In the genomic region with DNA sequence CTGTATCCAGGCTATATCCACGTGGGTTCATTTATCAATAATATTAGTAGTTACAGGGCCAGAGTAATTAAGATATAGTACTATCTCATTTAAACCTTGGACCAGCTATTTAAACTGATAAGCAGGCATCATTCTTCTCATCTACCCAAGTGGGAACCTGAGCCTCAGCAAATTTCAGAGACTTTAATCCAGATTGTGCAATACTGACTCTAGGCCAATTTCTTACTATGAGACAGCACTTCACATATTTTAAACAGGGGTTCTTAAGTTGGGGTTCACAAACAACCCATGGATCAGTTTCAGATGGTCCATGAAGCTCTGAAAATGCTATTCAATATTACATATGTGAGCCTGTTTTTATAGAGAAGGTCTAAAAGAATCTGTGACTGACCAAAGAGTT, we compare ENCODE assay signal across 33 cellular contexts.
"Had no signal": no experiment of that assay in that cellular context is flagged by ENCODE, and none has a peak within 500 bp of the region (broad histone marks: within the 10 kb centered on the region; RNA-seq: fewer than 3 reads in every experiment).

No MANE protein-coding gene starts in this region.

- H3K4me3 ChIP-seq: ascending aorta, cardiac muscle cell had no signal

- ATAC-seq: activated CD4-positive, alpha-beta T cell treated with anti-CD3 and anti-CD28 coated beads for 36 hours; activated CD4-positive, CD25-positive, alpha-beta regulatory T cell treated with anti-CD3 and anti-CD28 coated beads, Interleukin-2, amount 50 U/mL, for 24 hours; activated CD8-positive, alpha-beta memory T cell treated with anti-CD3 and anti-CD28 coated beads, Interleukin-2, amount 10 ng/mL, durations not matched to agents 7 days and 5 days; activated CD8-positive, alpha-beta T cell treated with anti-CD3 and anti-CD28 coated beads, Interleukin-2, amount 10 ng/mL, durations not matched to agents 7 days and 5 days; activated naive CD8-positive, alpha-beta T cell treated with anti-CD3 and anti-CD28 coated beads, Interleukin-2, amount 50 U/mL, for 24 hours; WTC11 had no signal

- H3K27ac ChIP-seq: ascending aorta, cardiac muscle cell, VCaP had no signal

- DNase-seq: activated CD4-positive, alpha-beta memory T cell treated with anti-CD3 and anti-CD28 coated beads, Interleukin-2, amount 10 ng/mL, durations not matched to agents 7 days and 5 days; activated CD4-positive, alpha-beta T cell treated with anti-CD3 and anti-CD28 coated beads for 1 hour; activated CD4-positive, alpha-beta T cell treated with anti-CD3 and anti-CD28 coated beads for 36 hours; activated CD4-positive, alpha-beta T cell treated with anti-CD3 and anti-CD28 coated beads for 48 hours; activated CD4-positive, alpha-beta T cell treated with anti-CD3 and anti-CD28 coated beads, Interleukin-2, amount 10 ng/mL, durations not matched to agents 7 days and 5 days; activated CD4-positive, alpha-beta T cell treated with anti-CD3 and anti-CD28 coated beads, Interleukin-2, amount 50 U/mL, for 48 hours; activated CD4-positive, CD25-positive, alpha-beta regulatory T cell; activated CD8-positive, alpha-beta memory T cell treated with anti-CD3 and anti-CD28 coated beads for 24 hours; activated CD8-positive, alpha-beta memory T cell treated with anti-CD3 and anti-CD28 coated beads, Interleukin-2, amount 10 ng/mL, durations not matched to agents 7 days and 5 days; activated CD8-positive, alpha-beta memory T cell treated with anti-CD3 and anti-CD28 coated beads, Interleukin-2, amount 50 U/mL, for 48 hours; activated CD8-positive, alpha-beta T cell treated with anti-CD3 and anti-CD28 coated beads, Interleukin-2, amount 10 ng/mL, durations not matched to agents 7 days and 5 days; activated effector memory CD4-positive, alpha-beta T cell treated with Interleukin-2 at 50 U/mL for 16 hours; activated gamma-delta T cell; activated naive CD4-positive, alpha-beta T cell treated with anti-CD3 and anti-CD28 coated beads, Interleukin-2, amount 10 ng/mL, durations not matched to agents 7 days and 5 days; activated naive CD4-positive, alpha-beta T cell treated with Interleukin-2 at 50 U/mL for 16 hours; activated naive CD8-positive, alpha-beta T cell treated with anti-CD3 and anti-CD28 coated beads, Interleukin-2, amount 10 ng/mL, durations not matched to agents 7 days and 5 days; activated naive CD8-positive, alpha-beta T cell treated with anti-CD3 and anti-CD28 coated beads, Interleukin-2, amount 50 U/mL, for 24 hours; activated T-cell treated with anti-CD3 and anti-CD28 coated beads, Interleukin-2, amount 50 U/mL, for 24 hours; activated T-cell treated with anti-CD3 and anti-CD28 coated beads, Interleukin-2, amount 50 U/mL, for 48 hours; amygdala; anterior cingulate cortex; caudate nucleus; cerebellar nuclear complex; T-helper 1 cell; T-helper 2 cell; T-helper 9 cell had no signal

- FAIRE-seq: bronchial epithelial cell, TTC549 had no signal

- H3K9me3 ChIP-seq: ascending aorta had no signal

- H3K36me3 ChIP-seq: ascending aorta, cardiac muscle cell had no signal

- H3K4me1 ChIP-seq: ascending aorta had no signal

- H3K27me3 ChIP-seq: ascending aorta, cardiac muscle cell had no signal
